In genomic region chr2:196586511-196586991, GRCh38 we compare ENCODE assay signal across 10 cellular contexts. TPM values are rescaled to one million over a fixed set of nuclear protein-coding genes. Genes with fewer than 3 reads are reported as not detected.
DNase-seq lines count a peak whose midpoint lies in the region; ATAC-seq, FAIRE-seq and TF ChIP-seq lines count a peak whose summit lies in the region.
"Had no signal": no experiment of that assay in that cellular context is flagged by ENCODE, and none has a peak within 500 bp of the region (broad histone marks: within the 10 kb centered on the region; RNA-seq: fewer than 3 reads in every experiment).

No MANE protein-coding gene starts in this region.

- no peak overlapping the region for H3K4me2 ChIP-seq in GM12878 (ENCODE audit: control insufficient read depth, insufficient read depth)

- CTCF ChIA-PET in GM12878 (lab: Yijun Ruan, JAX) = interaction anchor here (0.6 kb wide), 1 partner anchor 11 kb away, joined by 4 read pairs; no protein-coding TSS in a partner anchor

- H3K27ac ChIP-seq in GM12878 (ENCODE audit: control insufficient read depth, insufficient read depth) (no peak overlapping the region), layer of hippocampus (ENCODE audit: low read depth, low read length) (peak overlapping the region; percentile 85)
- H3K27ac ChIP-seq in effector memory CD4-positive, alpha-beta T cell (ENCODE audit: insufficient read depth, low read length, poor library complexity, severe bottlenecking) = no peak overlapping the region

- 16% methylated on average over 6 of the region's 6 CpGs for WGBS in GM12878 (ENCODE audit: insufficient coverage, insufficient replicate concordance, low lambda C conversion rate, missing lambda C conversion rate)

- FAIRE-seq in GM12878 (lab: Jason Lieb, UNC) = no peak

- H3K79me2 ChIP-seq in GM12878 (ENCODE audit: control insufficient read depth, insufficient read depth, low read length) = no peaks in the 10 kb centered on the region

- no peaks in the 10 kb centered on the region for H4K20me1 ChIP-seq in GM12878 (ENCODE audit: control insufficient read depth, insufficient read depth)

- H3K4me3 ChIP-seq in GM12878 = no peak overlapping the region
- H3K4me3 ChIP-seq in effector memory CD4-positive, alpha-beta T cell (ENCODE audit: insufficient read depth, low read depth, low read length, poor library complexity, severe bottlenecking) = no peak overlapping the region

- POLR2A ChIA-PET in GM12878 (lab: Charles Lee) = no interaction called here

- DNase-seq in EH (ENCODE audit: low read depth) (peak; percentile 94), NCI-H1694 treated with DMSO at 0.1 percent for 48 hours (lab: John Stamatoyannopoulos, UW) (peak; percentile 60), GM12878 (ENCODE audit: low read depth, low spot score) (no peak), CD1c-positive myeloid dendritic cell (ENCODE audit: extremely low spot score) (no peak), SIG-M5 treated with dmso at 0.1 percent for 504 hours (lab: John Stamatoyannopoulos, UW; ENCODE audit: unreplicated experiment) (no peak)
- no peak for DNase-seq in effector memory CD4-positive, alpha-beta T cell
- DNase-seq: effector memory CD8-positive, alpha-beta T cell; NCI-H146 had no signal

- no peak for TF ChIP-seq CTCF in GM12878 (IDR thresholded peaks at IDR 0.05 in 2 of 3, conservative IDR thresholded peaks at IDR 0.05 in 1 of 3; ENCODE audit: control insufficient read depth in 2 of 3, extremely low read depth in 1 of 3, insufficient read depth in 1 of 3, low read depth in 3 of 3, low read length in 3 of 3)

- H3K36me3 ChIP-seq in GM12878 (ENCODE audit: control insufficient read depth in 2 of 2, insufficient read depth in 2 of 2, low read length in 1 of 2) = no peaks in the 10 kb centered on the region
- no peaks in the 10 kb centered on the region for H3K36me3 ChIP-seq in effector memory CD4-positive, alpha-beta T cell (ENCODE audit: control insufficient read depth, insufficient read depth, low read length)

- SMC1A ChIA-PET in GM12878 (lab: Charles Lee; ENCODE audit: uncharacterized antibody, unreplicated experiment) = interaction anchor here (0.6 kb wide), 1 partner anchor 281 kb away, joined by 3 read pairs; no protein-coding TSS in a partner anchor

- peak; percentile 45 for ATAC-seq in GM12878
- ATAC-seq in HG02610 (IDR thresholded peaks at IDR 0.05; ENCODE audit: unreplicated experiment) = no peak
- ATAC-seq: effector memory CD8-positive, alpha-beta T cell had no signal

- in situ Hi-C loops in GM12878 (cut with MboI) = no loop called here

- RAD21 ChIA-PET in GM12878 (lab: Charles Lee; ENCODE audit: unreplicated experiment) = no interaction called here

- intact Hi-C loops in GM12878 (cut with micrococcal nuclease; ENCODE audit: unreplicated experiment) = no loop called here

- H3K9me3 ChIP-seq in GM12878 (replicated peaks; ENCODE audit: control insufficient read depth, insufficient read depth, low read length) = no peaks in the 10 kb centered on the region
- peaks cover 5% of the 10 kb centered on the region for H3K9me3 ChIP-seq in effector memory CD4-positive, alpha-beta T cell (ENCODE audit: control insufficient read depth, low read length)

- H2AFZ ChIP-seq in GM12878 (ENCODE audit: control insufficient read depth, low read depth, low read length) = no peak overlapping the region

- BruUV-seq in GM12878 (replicated peaks; lab: Mats Ljungman, UMichigan) = no TSS peak

- no peak for TF ChIP-seq POLR2A in GM12878 (IDR thresholded peaks at IDR 0.05; ENCODE audit: low read depth, low read length)

- TF ChIP-seq RAD21 in GM12878 (IDR thresholded peaks at IDR 0.05; ENCODE audit: insufficient read depth, low read depth, low read length) = no peak

- H3K27me3 ChIP-seq in GM12878 (replicated peaks in 1 of 2; ENCODE audit: control insufficient read depth in 2 of 2, insufficient read depth in 2 of 2, low read length in 1 of 2) = peaks cover 0 to 8% of the 10 kb centered on the region in 2 experiments; a peak in 2 of 4 replicates
- no peaks in the 10 kb centered on the region for H3K27me3 ChIP-seq in layer of hippocampus (ENCODE audit: control insufficient read depth, insufficient read depth, low read length)
- peaks cover 6% of the 10 kb centered on the region for H3K27me3 ChIP-seq in effector memory CD4-positive, alpha-beta T cell (replicated peaks; ENCODE audit: control insufficient read depth, insufficient read depth, low read length, poor library complexity, severe bottlenecking)

- no peaks in the 10 kb centered on the region for H3K4me1 ChIP-seq in GM12878 (ENCODE audit: control insufficient read depth, insufficient read depth, low read length)
- no peaks in the 10 kb centered on the region for H3K4me1 ChIP-seq in effector memory CD4-positive, alpha-beta T cell (ENCODE audit: control insufficient read depth, insufficient read depth, low read length, poor library complexity, severe bottlenecking)

- TF ChIP-seq EP300 in GM12878 (IDR thresholded peaks at IDR 0.05; ENCODE audit: borderline replicate concordance in 1 of 2, control insufficient read depth in 1 of 2, low read depth in 2 of 2, low read length in 2 of 2) = no peak

- H3K9ac ChIP-seq in GM12878 (ENCODE audit: control insufficient read depth, insufficient read depth, low read length) = no peak overlapping the region

TF ChIP-seq in GM12878, 131 proteins besides CTCF, POLR2A, EP300 and RAD21:
- TF ChIP-seq RUNX3 (IDR thresholded peaks at IDR 0.05; ENCODE audit: low read length) = peak; percentile 38
- peak; percentile 25; the same call in 1 of the 2 replicates for TF ChIP-seq JUNB (IDR thresholded peaks at IDR 0.05)
- TF ChIP-seq IRF4 (IDR thresholded peaks at IDR 0.05; ENCODE audit: low read depth, low read length) = no peak

RNA-seq across cellular contexts. Expression of gene HECW2, which starts 6.8 kb away (rescaled TPM):
- total RNA-seq in GM12878 (2013; cell fraction: nucleolus; rRNA removed) = 255 and 262 TPM in 2 replicates
- total RNA-seq in GM12878 (2014; rRNA removed) (38.5 and 47.8 TPM in 2 replicates), GM12878 (2014; rRNA removed; fragmentation: Illumina TruSeq; extraction: Trizol) (52.4 and 54.9 TPM in 2 replicates), GM12878 (2021) (43.2 and 50.5 TPM in 2 replicates)
- polyA plus RNA-seq in GM12878 (2011; ENCODE audit: low read depth) = 14.4 TPM
- polyA plus RNA-seq in GM12878 (2011; rRNA removed) (3.3 and 3.6 TPM in 2 replicates), GM12878 (2014; fragmentation: Illumina TruSeq; extraction: Trizol) (30.0 and 41.3 TPM in 2 replicates), GM12878 (2014; fragmentation: Nextera tagmentation; extraction: Ambion mirVana) (10 to 100 TPM in 1 of 2 experiments, 1 to 10 TPM in 1; 8.9 to 14.7 TPM), GM12878 (2014; rRNA removed) (18.6 and 21.1 TPM in 2 replicates), GM12878 (2016; fragmentation: Nextera tagmentation; extraction: Ambion mirVana) (10 to 100 TPM; 30.1 to 31.3 TPM)
- 1.5 and 2.1 TPM in 2 replicates for polyA plus RNA-seq in GM12878 (2011; cell fraction: cytosol; rRNA removed)
- polyA plus RNA-seq in GM12878 (2011; cell fraction: nucleus; rRNA removed) = 3.6 and 4.8 TPM in 2 replicates
- 21.8 and 28.2 TPM in 2 replicates for polyA plus RNA-seq in GM12878 (2012)
- 11.0 and 11.4 TPM in 2 replicates for polyA minus RNA-seq in GM12878 (2011; rRNA and poly(A)+ RNA removed)
- polyA minus RNA-seq in GM12878 (2011; cell fraction: cytosol; rRNA and poly(A)+ RNA removed) = 1.6 and 2.0 TPM in 2 replicates
- polyA minus RNA-seq in GM12878 (2011; cell fraction: nucleus; rRNA and poly(A)+ RNA removed) = 11.1 and 15.9 TPM in 2 replicates

RNA-seq across cellular contexts. Expression of gene CCDC150, which starts 53.0 kb away (rescaled TPM):
- total RNA-seq in GM12878 (2013; cell fraction: nucleolus; rRNA removed) = 102 and 112 TPM in 2 replicates
- total RNA-seq in GM12878 (2014; rRNA removed) (22.4 and 27.7 TPM in 2 replicates), GM12878 (2014; rRNA removed; fragmentation: Illumina TruSeq; extraction: Trizol) (22.0 and 25.7 TPM in 2 replicates), GM12878 (2021) (19.1 and 20.7 TPM in 2 replicates)
- 3.6 TPM for polyA plus RNA-seq in GM12878 (2011; ENCODE audit: low read depth)
- polyA plus RNA-seq in GM12878 (2011; rRNA removed) (21.4 and 35.3 TPM in 2 replicates), GM12878 (2014; fragmentation: Illumina TruSeq; extraction: Trizol) (18.4 and 28.3 TPM in 2 replicates), GM12878 (2014; fragmentation: Nextera tagmentation; extraction: Ambion mirVana) (10 to 100 TPM; 11.6 to 16.3 TPM), GM12878 (2014; rRNA removed) (16.3 and 17.0 TPM in 2 replicates), GM12878 (2016; fragmentation: Nextera tagmentation; extraction: Ambion mirVana) (10 to 100 TPM; 18.3 to 25.6 TPM)
- 5.7 and 6.6 TPM in 2 replicates for polyA plus RNA-seq in GM12878 (2011; cell fraction: cytosol; rRNA removed)
- polyA plus RNA-seq in GM12878 (2011; cell fraction: nucleus; rRNA removed) = 79.1 and 91.2 TPM in 2 replicates
- polyA plus RNA-seq in GM12878 (2012) = 7.6 and 8.4 TPM in 2 replicates
- polyA minus RNA-seq in GM12878 (2011; rRNA and poly(A)+ RNA removed) = 18.1 and 23.8 TPM in 2 replicates
- 5.5 and 9.1 TPM in 2 replicates for polyA minus RNA-seq in GM12878 (2011; cell fraction: cytosol; rRNA and poly(A)+ RNA removed)
- 47.0 and 80.6 TPM in 2 replicates for polyA minus RNA-seq in GM12878 (2011; cell fraction: nucleus; rRNA and poly(A)+ RNA removed)

Comparison
In these comparisons a context has a peak if more than half of its experiments do, and no peak if none do; other contexts are left out.
1. DNase-seq: peak in EH (single experiment) and NCI-H1694 treated with DMSO at 0.1 percent for 48 hours (single experiment); none in GM12878 (single experiment), CD1c-positive myeloid dendritic cell (single experiment), effector memory CD4-positive, alpha-beta T cell (0 of 3) and SIG-M5 treated with dmso at 0.1 percent for 504 hours (single experiment).